In genomic region chr2:960064-960736, GRCh38 we compare ENCODE assay signal across 1 cellular context.
TF ChIP-seq lines count a peak whose summit lies in the region.

No MANE protein-coding gene starts in this region.

TF ChIP-seq in GM23338, 12 proteins besides CTCF, POLR2A, EP300 and RAD21:
- TF ChIP-seq EZH2phosphoT487 (IDR thresholded peaks at IDR 0.05; ENCODE audit: unreplicated experiment) (no peak), ZNF331 (CRISPR knock-in tag; IDR thresholded peaks at IDR 0.05; ENCODE audit: low read depth) (no peak), NANOG (IDR thresholded peaks at IDR 0.05; ENCODE audit: borderline replicate concordance) (no peak), CREB1 (CRISPR knock-in tag; IDR thresholded peaks at IDR 0.05; ENCODE audit: low read depth) (no peak), JUNB (IDR thresholded peaks at IDR 0.05; ENCODE audit: unreplicated experiment) (no peak), ETS1 (IDR thresholded peaks at IDR 0.05) (no peak), ZNF114 (CRISPR knock-in tag; IDR thresholded peaks at IDR 0.05) (no peak), POLR2AphosphoS5 (IDR thresholded peaks at IDR 0.05; ENCODE audit: low read depth) (no peak), STAT1 (IDR thresholded peaks at IDR 0.05; ENCODE audit: unreplicated experiment) (no peak), EZH2 (IDR thresholded peaks at IDR 0.05; ENCODE audit: low read depth, unreplicated experiment) (no peak), REST (IDR thresholded peaks at IDR 0.05; ENCODE audit: unreplicated experiment) (no peak), ZNF462 (CRISPR knock-in tag; IDR thresholded peaks at IDR 0.05) (no peak)
